Comparison of ENCODE assay signal across 17 cellular contexts in the genomic region with DNA sequence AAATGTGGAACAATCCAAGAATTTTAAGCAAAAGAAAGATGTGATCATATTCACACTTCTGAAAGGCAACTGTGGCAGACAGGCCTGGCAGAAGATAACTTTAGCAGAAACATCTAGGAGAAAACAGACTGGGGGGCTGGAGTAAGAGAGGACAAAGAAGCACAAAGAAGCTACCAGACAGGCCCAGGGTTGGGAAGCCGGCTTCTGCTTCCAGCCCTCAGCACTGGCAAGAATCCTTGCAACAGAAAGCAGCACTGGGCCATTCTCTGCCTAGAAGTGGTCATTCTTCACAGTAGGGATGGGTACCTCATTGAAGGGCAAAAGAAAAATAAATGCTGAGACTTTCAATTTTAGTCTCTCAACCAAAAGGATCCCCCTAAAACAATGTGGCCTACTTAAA. TPM values are rescaled to one million over a fixed set of nuclear protein-coding genes. Genes with fewer than 3 reads are reported as not detected.
DNase-seq lines count a peak whose midpoint lies in the region; FAIRE-seq and TF ChIP-seq lines count a peak whose summit lies in the region.
"Had no signal": no experiment of that assay in that cellular context is flagged by ENCODE, and none has a peak within 500 bp of the region (broad histone marks: within the 10 kb centered on the region; RNA-seq: fewer than 3 reads in every experiment).

No MANE protein-coding gene starts in this region.

- TF ChIP-seq CTCF in nephron progenitor cell (IDR thresholded peaks at IDR 0.05) = no peak
- no peak for TF ChIP-seq CTCF in osteoblast (IDR thresholded peaks at IDR 0.05; ENCODE audit: extremely low read depth, low read depth, low read length)

- peak; percentile 70 for FAIRE-seq in GM19239 (lab: Jason Lieb, UNC)

- H2AFZ ChIP-seq in osteoblast (ENCODE audit: low read length) = no peak overlapping the region

- no peaks in the 10 kb centered on the region for H3K9me3 ChIP-seq in osteoblast (ENCODE audit: low read depth, low read length)
- H3K9me3 ChIP-seq: Caco-2 had no signal

- H3K4me1 Mint-ChIP-seq in nephron progenitor cell = peaks cover 11% of the 10 kb centered on the region

- no peak overlapping the region for H3K4me2 ChIP-seq in osteoblast (ENCODE audit: insufficient read depth, low read length)

- H3K36me3 ChIP-seq in osteoblast (ENCODE audit: insufficient read depth, low read length) = no peaks in the 10 kb centered on the region

- no peak overlapping the region for H3K4me3 ChIP-seq in osteoblast (ENCODE audit: insufficient read depth, low read length)

- peaks cover 2% of the 10 kb centered on the region for H4K20me1 ChIP-seq in osteoblast (ENCODE audit: insufficient read depth, low read length)

- H3K27me3 ChIP-seq in osteoblast (ENCODE audit: insufficient read depth, low read length) = no peaks in the 10 kb centered on the region

- H3K27me3 Mint-ChIP-seq in nephron progenitor cell (ENCODE audit: low read depth, poor library complexity) = peaks cover 2% of the 10 kb centered on the region

- H3K27ac ChIP-seq in angular gyrus (ENCODE audit: low read depth, low read length) (peak overlapping the region; percentile 9), osteoblast (ENCODE audit: low read depth, low read length) (no peak overlapping the region)
- H3K27ac ChIP-seq: C4-2B had no signal

- H3K4me3 Mint-ChIP-seq in nephron progenitor cell = no peak overlapping the region
- H3K4me3 Mint-ChIP-seq: CD4-positive, alpha-beta T cell; HFFc6 had no signal

- no peaks in the 10 kb centered on the region for H3K36me3 Mint-ChIP-seq in nephron progenitor cell (ENCODE audit: low read depth)

- peak overlapping the region; percentile 7 for H3K27ac Mint-ChIP-seq in nephron progenitor cell
- H3K27ac Mint-ChIP-seq: CD4-positive, alpha-beta T cell; HFFc6 had no signal

- H3K79me2 ChIP-seq in osteoblast (ENCODE audit: insufficient read depth, low read length) = no peaks in the 10 kb centered on the region

- H3K9me3 Mint-ChIP-seq in nephron progenitor cell = no peaks in the 10 kb centered on the region
- H3K9me3 Mint-ChIP-seq: CD4-positive, alpha-beta T cell; HFFc6 had no signal

- H3K4me1 ChIP-seq in osteoblast (ENCODE audit: insufficient read depth, low read length) = no peaks in the 10 kb centered on the region
- H3K4me1 ChIP-seq: Caco-2 had no signal

- DNase-seq in GM19239 (ENCODE audit: insufficient read length, low spot score) (no peak), nephron progenitor cell (no peak), osteoblast (ENCODE audit: insufficient read length, low spot score, missing footprints) (peak; percentile 3), ureter (ENCODE audit: low spot score) (no peak), NCI-H1105 treated with DMSO at 0.1 percent for 48 hours (lab: John Stamatoyannopoulos, UW) (no peak), RKO (ENCODE audit: low spot score) (no peak)
- DNase-seq: ACHN; Caco-2; CD4-positive, alpha-beta T cell; DMS153; DMS79; GDM1; HCEC 1CT; HFFc6; KG1 had no signal

RNA-seq across cellular contexts. Expression of a gene that starts 49.6 kb away (rescaled TPM):
- total RNA-seq in osteoblast (10.0 and 12.3 TPM in 2 replicates), ureter (60.4 TPM)
- total RNA-seq: CD4-positive, alpha-beta T cell had no signal
